ENCODE assay signal across 35 cellular contexts in the genomic region with DNA sequence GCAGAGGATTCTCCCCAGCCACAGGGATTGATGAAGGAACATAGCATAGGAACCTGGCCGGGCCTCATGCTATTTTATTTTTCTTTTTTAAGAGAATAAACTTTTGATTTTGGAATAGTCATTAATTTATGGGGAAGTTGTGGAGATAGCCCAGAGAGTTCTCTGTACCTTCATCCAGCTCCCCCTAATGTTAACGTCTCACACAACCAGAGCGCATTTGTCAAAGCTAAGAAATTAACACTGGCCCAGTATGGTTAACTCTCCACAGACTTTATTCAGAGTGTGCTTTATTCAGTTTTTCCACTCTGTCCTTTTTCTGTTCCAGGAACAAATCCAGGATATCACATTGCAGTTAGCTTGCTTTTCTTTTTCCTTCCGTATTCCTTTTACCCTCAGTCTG. TPM values are rescaled to one million over a fixed set of nuclear protein-coding genes. Genes with fewer than 3 reads are reported as not detected.
"Had no signal": no experiment of that assay in that cellular context is flagged by ENCODE, and none has a peak within 500 bp of the region (broad histone marks: within the 10 kb centered on the region; RNA-seq: fewer than 3 reads in every experiment).

No MANE protein-coding gene starts in this region.

- H3K36me3 ChIP-seq: ascending aorta, cardiac muscle cell had no signal

- ATAC-seq: activated CD8-positive, alpha-beta memory T cell treated with anti-CD3 and anti-CD28 coated beads, Interleukin-2, amount 10 ng/mL, durations not matched to agents 7 days and 5 days; activated CD8-positive, alpha-beta T cell treated with anti-CD3 and anti-CD28 coated beads, Interleukin-2, amount 10 ng/mL, durations not matched to agents 7 days and 5 days; activated naive CD8-positive, alpha-beta T cell treated with anti-CD3 and anti-CD28 coated beads, Interleukin-2, amount 50 U/mL, for 24 hours had no signal

- H3K4me3 Mint-ChIP-seq: activated B cell treated with CpG ODN at 0.5 μM for 24 hours; activated CD4-positive, alpha-beta memory T cell treated with anti-CD3 and anti-CD28 coated beads, Interleukin-2, amount 10 ng/mL, durations not matched to agents 7 days and 5 days; activated CD4-positive, alpha-beta T cell treated with anti-CD3 and anti-CD28 coated beads, Interleukin-2, amount 10 ng/mL, durations not matched to agents 7 days and 5 days; activated CD8-positive, alpha-beta memory T cell treated with anti-CD3 and anti-CD28 coated beads, Interleukin-2, amount 10 ng/mL, durations not matched to agents 7 days and 5 days; activated CD8-positive, alpha-beta T cell treated with anti-CD3 and anti-CD28 coated beads, Interleukin-2, amount 10 ng/mL, durations not matched to agents 7 days and 5 days; activated naive CD4-positive, alpha-beta T cell treated with anti-CD3 and anti-CD28 coated beads, Interleukin-2, amount 10 ng/mL, durations not matched to agents 7 days and 5 days; activated naive CD4-positive, alpha-beta T cell treated with anti-CD3 and anti-CD28 coated beads, Interleukin-2, amount 50 U/mL, for 24 hours; activated naive CD8-positive, alpha-beta T cell; activated naive CD8-positive, alpha-beta T cell treated with anti-CD3 and anti-CD28 coated beads, Interleukin-2, amount 10 ng/mL, durations not matched to agents 7 days and 5 days; activated naive CD8-positive, alpha-beta T cell treated with anti-CD3 and anti-CD28 coated beads, Interleukin-2, amount 50 U/mL, for 24 hours; activated T-cell treated with anti-CD3 and anti-CD28 coated beads, Interleukin-2, amount 50 U/mL, for 24 hours; brain; central memory CD8-positive, alpha-beta T cell; T-helper 1 cell treated with Interleukin-12 subunit alpha and Interleukin-12 subunit beta and Interleukin-4 antibody, amounts not matched to agents 30 μg/mL and 1 μg/mL, for 36 hours; T-helper 2 cell treated with Interferon-gamma antibody and Interleukin-4, amounts not matched to agents 5 μg/mL and 100 μg/mL, for 36 hours had no signal

- H3K4me1 Mint-ChIP-seq: activated CD4-positive, alpha-beta memory T cell treated with anti-CD3 and anti-CD28 coated beads, Interleukin-2, amount 10 ng/mL, durations not matched to agents 7 days and 5 days; activated CD4-positive, alpha-beta T cell treated with anti-CD3 and anti-CD28 coated beads, Interleukin-2, amount 10 ng/mL, durations not matched to agents 7 days and 5 days; activated CD8-positive, alpha-beta memory T cell treated with anti-CD3 and anti-CD28 coated beads, Interleukin-2, amount 10 ng/mL, durations not matched to agents 7 days and 5 days; activated naive CD4-positive, alpha-beta T cell treated with anti-CD3 and anti-CD28 coated beads, Interleukin-2, amount 10 ng/mL, durations not matched to agents 7 days and 5 days; activated naive CD4-positive, alpha-beta T cell treated with anti-CD3 and anti-CD28 coated beads, Interleukin-2, amount 50 U/mL, for 24 hours; activated naive CD8-positive, alpha-beta T cell treated with anti-CD3 and anti-CD28 coated beads, Interleukin-2, amount 10 ng/mL, durations not matched to agents 7 days and 5 days; brain; central memory CD8-positive, alpha-beta T cell had no signal

- H3K36me3 Mint-ChIP-seq: activated CD8-positive, alpha-beta memory T cell treated with anti-CD3 and anti-CD28 coated beads, Interleukin-2, amount 10 ng/mL, durations not matched to agents 7 days and 5 days; activated naive CD4-positive, alpha-beta T cell treated with anti-CD3 and anti-CD28 coated beads, Interleukin-2, amount 10 ng/mL, durations not matched to agents 7 days and 5 days; activated naive CD4-positive, alpha-beta T cell treated with anti-CD3 and anti-CD28 coated beads, Interleukin-2, amount 50 U/mL, for 24 hours; activated naive CD8-positive, alpha-beta T cell; activated naive CD8-positive, alpha-beta T cell treated with anti-CD3 and anti-CD28 coated beads, Interleukin-2, amount 10 ng/mL, durations not matched to agents 7 days and 5 days; brain had no signal

- H3K27me3 Mint-ChIP-seq: activated B cell treated with CpG ODN at 0.5 μM for 24 hours; activated CD4-positive, alpha-beta memory T cell treated with anti-CD3 and anti-CD28 coated beads, Interleukin-2, amount 10 ng/mL, durations not matched to agents 7 days and 5 days; activated CD4-positive, alpha-beta T cell treated with anti-CD3 and anti-CD28 coated beads, Interleukin-2, amount 10 ng/mL, durations not matched to agents 7 days and 5 days; activated CD8-positive, alpha-beta memory T cell treated with anti-CD3 and anti-CD28 coated beads, Interleukin-2, amount 10 ng/mL, durations not matched to agents 7 days and 5 days; activated naive CD4-positive, alpha-beta T cell treated with anti-CD3 and anti-CD28 coated beads, Interleukin-2, amount 50 U/mL, for 24 hours; activated naive CD8-positive, alpha-beta T cell; activated naive CD8-positive, alpha-beta T cell treated with anti-CD3 and anti-CD28 coated beads, Interleukin-2, amount 10 ng/mL, durations not matched to agents 7 days and 5 days; activated naive CD8-positive, alpha-beta T cell treated with anti-CD3 and anti-CD28 coated beads, Interleukin-2, amount 50 U/mL, for 24 hours; activated T-cell treated with anti-CD3 and anti-CD28 coated beads, Interleukin-2, amount 50 U/mL, for 24 hours; central memory CD8-positive, alpha-beta T cell had no signal

- H3K4me1 ChIP-seq: ascending aorta had no signal

- H3K27ac ChIP-seq: ascending aorta, cardiac muscle cell, VCaP had no signal

- H3K27ac Mint-ChIP-seq: activated B cell treated with CpG ODN at 0.5 μM for 24 hours; activated CD4-positive, alpha-beta memory T cell treated with anti-CD3 and anti-CD28 coated beads, Interleukin-2, amount 10 ng/mL, durations not matched to agents 7 days and 5 days; activated CD4-positive, alpha-beta T cell treated with anti-CD3 and anti-CD28 coated beads, Interleukin-2, amount 10 ng/mL, durations not matched to agents 7 days and 5 days; activated CD8-positive, alpha-beta memory T cell treated with anti-CD3 and anti-CD28 coated beads, Interleukin-2, amount 10 ng/mL, durations not matched to agents 7 days and 5 days; activated CD8-positive, alpha-beta T cell treated with anti-CD3 and anti-CD28 coated beads, Interleukin-2, amount 10 ng/mL, durations not matched to agents 7 days and 5 days; activated naive CD4-positive, alpha-beta T cell treated with anti-CD3 and anti-CD28 coated beads, Interleukin-2, amount 10 ng/mL, durations not matched to agents 7 days and 5 days; activated naive CD4-positive, alpha-beta T cell treated with anti-CD3 and anti-CD28 coated beads, Interleukin-2, amount 50 U/mL, for 24 hours; activated naive CD8-positive, alpha-beta T cell; activated naive CD8-positive, alpha-beta T cell treated with anti-CD3 and anti-CD28 coated beads, Interleukin-2, amount 10 ng/mL, durations not matched to agents 7 days and 5 days; activated naive CD8-positive, alpha-beta T cell treated with anti-CD3 and anti-CD28 coated beads, Interleukin-2, amount 50 U/mL, for 24 hours; activated T-cell treated with anti-CD3 and anti-CD28 coated beads, Interleukin-2, amount 50 U/mL, for 24 hours; activated T-helper 2 cell treated with anti-CD3 and anti-CD28 coated beads, Interferon-gamma antibody, Interleukin-2, Interleukin-4, amounts not matched to agents 10 μg/mL and 5 μg/mL and 100 μg/mL, durations not matched to agents 14 hours and 24 hours and 36 hours; brain; T-helper 1 cell treated with Interleukin-12 subunit alpha and Interleukin-12 subunit beta and Interleukin-4 antibody, amounts not matched to agents 30 μg/mL and 1 μg/mL, for 36 hours; T-helper 2 cell treated with Interferon-gamma antibody and Interleukin-4, amounts not matched to agents 5 μg/mL and 100 μg/mL, for 36 hours had no signal

- H3K9me3 ChIP-seq: ascending aorta had no signal

- H3K27me3 ChIP-seq: ascending aorta, cardiac muscle cell had no signal

- H3K9me3 Mint-ChIP-seq: activated B cell treated with CpG ODN at 0.5 μM for 24 hours; activated CD4-positive, alpha-beta memory T cell treated with anti-CD3 and anti-CD28 coated beads, Interleukin-2, amount 10 ng/mL, durations not matched to agents 7 days and 5 days; activated naive CD4-positive, alpha-beta T cell treated with anti-CD3 and anti-CD28 coated beads, Interleukin-2, amount 50 U/mL, for 24 hours; activated naive CD8-positive, alpha-beta T cell treated with anti-CD3 and anti-CD28 coated beads, Interleukin-2, amount 10 ng/mL, durations not matched to agents 7 days and 5 days; activated naive CD8-positive, alpha-beta T cell treated with anti-CD3 and anti-CD28 coated beads, Interleukin-2, amount 50 U/mL, for 24 hours; activated T-cell treated with anti-CD3 and anti-CD28 coated beads, Interleukin-2, amount 50 U/mL, for 24 hours; activated T-helper 2 cell treated with anti-CD3 and anti-CD28 coated beads, Interferon-gamma antibody, Interleukin-2, Interleukin-4, amounts not matched to agents 10 μg/mL and 5 μg/mL and 100 μg/mL, durations not matched to agents 14 hours and 24 hours and 36 hours; central memory CD8-positive, alpha-beta T cell; T-helper 1 cell treated with Interleukin-12 subunit alpha and Interleukin-12 subunit beta and Interleukin-4 antibody, amounts not matched to agents 30 μg/mL and 1 μg/mL, for 36 hours; T-helper 2 cell treated with Interferon-gamma antibody and Interleukin-4, amounts not matched to agents 5 μg/mL and 100 μg/mL, for 36 hours had no signal

- DNase-seq: activated B cell treated with CpG ODN at 0.5 μM for 24 hours; activated CD4-positive, alpha-beta memory T cell treated with anti-CD3 and anti-CD28 coated beads, Interleukin-2, amount 10 ng/mL, durations not matched to agents 7 days and 5 days; activated CD4-positive, alpha-beta T cell treated with anti-CD3 and anti-CD28 coated beads for 4 hours; activated CD4-positive, alpha-beta T cell treated with anti-CD3 and anti-CD28 coated beads, Interleukin-2, amount 10 ng/mL, durations not matched to agents 7 days and 5 days; activated CD4-positive, alpha-beta T cell treated with anti-CD3 and anti-CD28 coated beads, Interleukin-2, amount 50 U/mL, for 48 hours; activated CD4-positive, CD25-positive, alpha-beta regulatory T cell treated with anti-CD3 and anti-CD28 coated beads, Interleukin-2, amount 50 U/mL, for 72 hours; activated CD8-positive, alpha-beta memory T cell treated with anti-CD3 and anti-CD28 coated beads for 24 hours; activated CD8-positive, alpha-beta memory T cell treated with anti-CD3 and anti-CD28 coated beads, Interleukin-2, amount 50 U/mL, for 48 hours; activated effector memory CD4-positive, alpha-beta T cell treated with Interleukin-2 at 50 U/mL for 16 hours; activated gamma-delta T cell; activated naive CD4-positive, alpha-beta T cell treated with anti-CD3 and anti-CD28 coated beads, Interleukin-2, amount 10 ng/mL, durations not matched to agents 7 days and 5 days; activated naive CD4-positive, alpha-beta T cell treated with Interleukin-2 at 50 U/mL for 16 hours; activated naive CD8-positive, alpha-beta T cell treated with anti-CD3 and anti-CD28 coated beads, Interleukin-2, amount 10 ng/mL, durations not matched to agents 7 days and 5 days; activated naive CD8-positive, alpha-beta T cell treated with anti-CD3 and anti-CD28 coated beads, Interleukin-2, amount 50 U/mL, for 24 hours; activated T-cell treated with anti-CD3 and anti-CD28 coated beads, Interleukin-2, amount 50 U/mL, for 24 hours; activated T-cell treated with anti-CD3 and anti-CD28 coated beads, Interleukin-2, amount 50 U/mL, for 48 hours; amygdala; anterior cingulate cortex; caudate nucleus; cerebellar nuclear complex; T-helper 1 cell; T-helper 2 cell; T-helper 9 cell had no signal

- H3K4me3 ChIP-seq: ascending aorta, cardiac muscle cell had no signal

RNA-seq across cellular contexts. Expression of gene RGCC, which starts 59.4 kb away (rescaled TPM):
- total RNA-seq: cardiac muscle cell had no signal
- polyA plus RNA-seq: cardiac muscle cell had no signal
